Comparison of ENCODE assay signal across 20 cellular contexts in genomic region chr6:116028233-116028632, GRCh38. TPM values are rescaled to one million over a fixed set of nuclear protein-coding genes. Genes with fewer than 3 reads are reported as not detected.
"Had no signal": no experiment of that assay in that cellular context is flagged by ENCODE, and none has a peak within 500 bp of the region (broad histone marks: within the 10 kb centered on the region; RNA-seq: fewer than 3 reads in every experiment).

No MANE protein-coding gene starts in this region.

- H3K27me3 ChIP-seq: SJCRH30 had no signal

- ATAC-seq: activated CD8-positive, alpha-beta memory T cell treated with anti-CD3 and anti-CD28 coated beads, Interleukin-2, amount 10 ng/mL, durations not matched to agents 7 days and 5 days; Right ventricle myocardium inferior had no signal

- H3K4me3 ChIP-seq: SJCRH30 had no signal

- H3K36me3 ChIP-seq: SJCRH30 had no signal

- DNase-seq: activated CD4-positive, alpha-beta T cell treated with anti-CD3 and anti-CD28 coated beads for 48 hours; activated CD4-positive, alpha-beta T cell treated with anti-CD3 and anti-CD28 coated beads, Interleukin-2, amount 50 U/mL, for 4 hours; activated CD4-positive, CD25-positive, alpha-beta regulatory T cell treated with anti-CD3 and anti-CD28 coated beads, Interleukin-2, amount 50 U/mL, for 72 hours; activated CD8-positive, alpha-beta memory T cell treated with anti-CD3 and anti-CD28 coated beads, Interleukin-2, amount 10 ng/mL, durations not matched to agents 7 days and 5 days; activated gamma-delta T cell; activated naive CD4-positive, alpha-beta T cell treated with anti-CD3 and anti-CD28 coated beads for 36 hours; activated T-cell treated with anti-CD3 and anti-CD28 coated beads, Interleukin-2, amount 50 U/mL, for 48 hours; cerebellar nuclear complex; MM.1S; NCI-H1105; NCI-H1436; NCI-H1694 treated with DMSO at 0.1 percent for 48 hours; NCI-H2081; NCI-H510A treated with DMSO at 0.1 percent for 48 hours; NCI-H69; NK-92 treated with Interleukin-12 subunit alpha and Interleukin-12 subunit beta, amount 100 ng/mL, for 24 hours; OCI-M1; RPMI8226; SJCRH30 had no signal

- H3K27ac ChIP-seq: SJCRH30 had no signal

- H3K4me1 ChIP-seq: SJCRH30 had no signal

RNA-seq across cellular contexts. Expression of gene FRK, which starts 32.5 kb away (rescaled TPM):
- total RNA-seq: activated naive CD4-positive, alpha-beta T cell treated with anti-CD3 and anti-CD28 coated beads for 36 hours had no signal
